In genomic region chr4:89558147-89558546, GRCh38 we compare ENCODE assay signal across 11 cellular contexts.
DNase-seq lines count a peak whose midpoint lies in the region; TF ChIP-seq lines count a peak whose summit lies in the region.
"Had no signal": no experiment of that assay in that cellular context is flagged by ENCODE, and none has a peak within 500 bp of the region (broad histone marks: within the 10 kb centered on the region; RNA-seq: fewer than 3 reads in every experiment).

No MANE protein-coding gene starts in this region.

- H3K4me1 ChIP-seq in stomach, result peaks cover 0 to 3% (median 0%) of the 10 kb centered on the region in 4 donors
- H3K4me1 ChIP-seq: parathyroid adenoma had no signal

- H3K27me3 Mint-ChIP-seq in osteocyte (ENCODE audit: unreplicated experiment), result peaks cover 17% of the 10 kb centered on the region

- no peak overlapping the region for H3K4me3 ChIP-seq in brain microvascular endothelial cell (ENCODE audit: low read depth, low read length)
- H3K4me3 ChIP-seq in stomach, result no peak overlapping the region

- no peaks in the 10 kb centered on the region for H3K36me3 ChIP-seq in brain microvascular endothelial cell (replicated peaks)
- H3K36me3 ChIP-seq in stomach, result no peaks in the 10 kb centered on the region

- H3K27me3 ChIP-seq in brain microvascular endothelial cell (replicated peaks) (no peaks in the 10 kb centered on the region), stomach (no peaks in the 10 kb centered on the region)

- H3K27ac ChIP-seq in brain microvascular endothelial cell (no peak overlapping the region), stomach (no peak overlapping the region)
- H3K27ac ChIP-seq: parathyroid adenoma had no signal

- no peak for TF ChIP-seq POLR2A in stomach (IDR thresholded peaks at IDR 0.05)

- TF ChIP-seq CTCF in brain microvascular endothelial cell (IDR thresholded peaks at IDR 0.05; ENCODE audit: low read depth, low read length, missing control alignments) (peak; percentile 76), osteocyte (IDR thresholded peaks at IDR 0.05) (peak; percentile 48), stomach (IDR thresholded peaks at IDR 0.05) (no peak)

- no peak overlapping the region for H3K27ac Mint-ChIP-seq in osteocyte (ENCODE audit: unreplicated experiment)

- H3K9me3 ChIP-seq in stomach, result no peaks in the 10 kb centered on the region

- in situ Hi-C loops in brain microvascular endothelial cell (cut with HindIII; ENCODE audit: low pct_ligation_motif_present, low sequenced_read_pairs), result no loop called here

- no peak overlapping the region for H3K4me3 Mint-ChIP-seq in osteocyte (ENCODE audit: unreplicated experiment)

- H3K4me1 Mint-ChIP-seq in osteocyte (ENCODE audit: unreplicated experiment), result no peaks in the 10 kb centered on the region

- no peaks in the 10 kb centered on the region for H3K36me3 Mint-ChIP-seq in osteocyte (ENCODE audit: unreplicated experiment)

- intact Hi-C loops in stomach (cut with DNase I; ENCODE audit: low total_unique reads), result no loop called here

- no peak for TF ChIP-seq EP300 in stomach (IDR thresholded peaks at IDR 0.05)

- DNase-seq in DMS53 (lab: John Stamatoyannopoulos, UW) (peak; percentile 48), DMS53 treated with DMSO at 0.1 percent for 48 hours (lab: John Stamatoyannopoulos, UW; ENCODE audit: unreplicated experiment) (no peak), M059J (ENCODE audit: low read depth) (peak; percentile 23), brain microvascular endothelial cell (no peak), osteocyte (ENCODE audit: extremely low spot score, unreplicated experiment) (no peak), stomach (no peak), mesenteric fat pad (ENCODE audit: low spot score) (no peak), DMS153 (lab: John Stamatoyannopoulos, UW) (no peak)
- DNase-seq: activated CD4-positive, alpha-beta T cell treated with anti-CD3 and anti-CD28 coated beads, Interleukin-2, amount 50 U/mL, for 4 hours; KG1 had no signal

- WGBS in stomach, 5 donors, result 63 to 92% (median 81%) methylated on average over 1 of the region's 1 CpG

- no peaks in the 10 kb centered on the region for H3K9me3 Mint-ChIP-seq in osteocyte (ENCODE audit: unreplicated experiment)

Comparison
In these comparisons a context has a peak if more than half of its experiments do, and no peak if none do; other contexts are left out.
1. DNase-seq: peak in DMS53 (single experiment) and M059J (single experiment); none in DMS53 treated with DMSO at 0.1 percent for 48 hours (single experiment), brain microvascular endothelial cell (single experiment), osteocyte (single experiment), stomach (single experiment), mesenteric fat pad (single experiment) and DMS153 (single experiment).
2. CTCF ChIP-seq: peak in brain microvascular endothelial cell (single experiment) and osteocyte (single experiment); none in stomach (0 of 7).